11 cellular contexts compared by ENCODE assay signal in genomic region chr12:8088574-8088973, GRCh38. TPM values are rescaled to one million over a fixed set of nuclear protein-coding genes. Genes with fewer than 3 reads are reported as not detected.
DNase-seq lines count a peak whose midpoint lies in the region; ATAC-seq and TF ChIP-seq lines count a peak whose summit lies in the region.
"Had no signal": no experiment of that assay in that cellular context is flagged by ENCODE, and none has a peak within 500 bp of the region (broad histone marks: within the 10 kb centered on the region; RNA-seq: fewer than 3 reads in every experiment).

No MANE protein-coding gene starts in this region.

- no peaks in the 10 kb centered on the region for H3K27me3 ChIP-seq in adrenal gland
- H3K27me3 ChIP-seq: body of pancreas had no signal

- no peaks in the 10 kb centered on the region for H3K9me3 Mint-ChIP-seq in stimulated activated naive CD8-positive, alpha-beta T cell treated with anti-CD3 and anti-CD28 coated beads, Interleukin-15, amount 100 ng/mL, for 72 hours

- H3K4me1 ChIP-seq in adrenal gland (replicated peaks in 1 of 2): peaks cover 0 to 29% of the 10 kb centered on the region in 2 donors

- peaks cover 0 to 43% of the 10 kb centered on the region in 2 donors for H3K36me3 ChIP-seq in adrenal gland (replicated peaks in 1 of 2)

- no peak for TF ChIP-seq POLR2A in adrenal gland (IDR thresholded peaks at IDR 0.05)

- ATAC-seq in HG03571 (IDR thresholded peaks at IDR 0.05; ENCODE audit: unreplicated experiment): peak; percentile 73
- peak; percentile 80 for ATAC-seq in stimulated activated naive CD8-positive, alpha-beta T cell treated with anti-CD3 and anti-CD28 coated beads, Interleukin-15, amount 100 ng/mL, for 72 hours
- ATAC-seq: A549, body of pancreas had no signal

- peaks cover 40% of the 10 kb centered on the region for H3K4me1 Mint-ChIP-seq in stimulated activated naive CD8-positive, alpha-beta T cell treated with anti-CD3 and anti-CD28 coated beads, Interleukin-15, amount 100 ng/mL, for 72 hours

- no peak overlapping the region for H3K27ac ChIP-seq in adrenal gland
- H3K27ac ChIP-seq: A549, body of pancreas had no signal

- H3K4me3 ChIP-seq in adrenal gland: no peak overlapping the region
- H3K4me3 ChIP-seq: A549, body of pancreas had no signal

- DNase-seq in activated T-cell treated with anti-CD3 and anti-CD28 coated beads for 24 hours (ENCODE audit: low read depth) (peak; percentile 8), activated T-cell treated with anti-CD3 and anti-CD28 coated beads for 4 hours (no peak), nucleus accumbens (lab: John Stamatoyannopoulos, UW) (no peak), adrenal gland (no peak), cortex of kidney (lab: John Stamatoyannopoulos, UW) (no peak)
- peak; percentile 75 for DNase-seq in activated effector memory CD4-positive, alpha-beta T cell treated with anti-CD3 and anti-CD28 coated beads, Interleukin-2, amount 50 U/mL, for 16 hours
- DNase-seq in stimulated activated naive CD8-positive, alpha-beta T cell treated with anti-CD3 and anti-CD28 coated beads, Interleukin-15, amount 100 ng/mL, for 72 hours: no peak

- H3K27ac Mint-ChIP-seq in stimulated activated naive CD8-positive, alpha-beta T cell treated with anti-CD3 and anti-CD28 coated beads, Interleukin-15, amount 100 ng/mL, for 72 hours: peak overlapping the region; percentile 48 to 97

- TF ChIP-seq CTCF in adrenal gland (IDR thresholded peaks at IDR 0.05): no peak

- WGBS in adrenal gland, 4 donors: 71 to 84% (median 79%) methylated on average over 3 of the region's 3 CpGs

- H3K9me3 ChIP-seq in adrenal gland (replicated peaks in 1 of 3): no peaks in the 10 kb centered on the region
- H3K9me3 ChIP-seq: A549, body of pancreas had no signal

- no peaks in the 10 kb centered on the region for H3K27me3 Mint-ChIP-seq in stimulated activated naive CD8-positive, alpha-beta T cell treated with anti-CD3 and anti-CD28 coated beads, Interleukin-15, amount 100 ng/mL, for 72 hours

- peak overlapping the region; percentile 71 to 85 for H3K4me3 Mint-ChIP-seq in stimulated activated naive CD8-positive, alpha-beta T cell treated with anti-CD3 and anti-CD28 coated beads, Interleukin-15, amount 100 ng/mL, for 72 hours

- intact Hi-C loops in adrenal gland (cut with DNase I): no loop called here

RNA-seq across cellular contexts. Expression of gene NECAP1, which starts 6.5 kb away (rescaled TPM):
- total RNA-seq in adrenal gland: 10 to 100 TPM; 24.4 to 99.9 (median 53.6) TPM
- polyA plus RNA-seq in adrenal gland: 10 to 100 TPM; 13.5 to 81.1 (median 22.3) TPM

RNA-seq across cellular contexts. Expression of gene C3AR1, which starts 22.4 kb away (rescaled TPM):
- total RNA-seq in adrenal gland: 10 to 100 TPM in 7 of 8 donors, 1 to 10 TPM in 1; 3.3 to 40.3 (median 26.8) TPM
- 10 to 100 TPM in 1 of 3 donors, 1 to 10 TPM in 2; 5.9 to 15.7 (median 9.3) TPM for polyA plus RNA-seq in adrenal gland
- total RNA-seq: H1 had no signal
- polyA plus RNA-seq: A549, H1 had no signal

RNA-seq across cellular contexts. Expression of gene CLEC4A, which starts 34.8 kb away (rescaled TPM):
- total RNA-seq in adrenal gland: 1 to 10 TPM in 7 of 8 donors, not detected in 1; 1.0 to 8.4 (median 1.8) TPM
- 1 to 10 TPM in 2 of 3 donors, under 1 TPM in 1; 0.24 to 3.7 (median 2.1) TPM for polyA plus RNA-seq in adrenal gland

RNA-seq across cellular contexts. Expression of gene FOXJ2, which starts 56.1 kb away (rescaled TPM):
- 10 to 100 TPM in 7 of 8 donors, 1 to 10 TPM in 1; 8.6 to 20.8 (median 15.3) TPM for total RNA-seq in adrenal gland
- 10 to 100 TPM in 2 of 3 donors, 1 to 10 TPM in 1; 7.1 to 13.8 (median 11.7) TPM for polyA plus RNA-seq in adrenal gland

Comparison
In these comparisons a context has a peak if more than half of its experiments do, and no peak if none do; other contexts are left out.
1. DNase-seq: peak in activated T-cell treated with anti-CD3 and anti-CD28 coated beads for 24 hours (single experiment) and activated effector memory CD4-positive, alpha-beta T cell treated with anti-CD3 and anti-CD28 coated beads, Interleukin-2, amount 50 U/mL, for 16 hours (single experiment); none in activated T-cell treated with anti-CD3 and anti-CD28 coated beads for 4 hours (single experiment), stimulated activated naive CD8-positive, alpha-beta T cell treated with anti-CD3 and anti-CD28 coated beads, Interleukin-15, amount 100 ng/mL, for 72 hours (0 of 2), nucleus accumbens (0 of 56), adrenal gland (0 of 7) and cortex of kidney (single experiment).